In the genomic region with DNA sequence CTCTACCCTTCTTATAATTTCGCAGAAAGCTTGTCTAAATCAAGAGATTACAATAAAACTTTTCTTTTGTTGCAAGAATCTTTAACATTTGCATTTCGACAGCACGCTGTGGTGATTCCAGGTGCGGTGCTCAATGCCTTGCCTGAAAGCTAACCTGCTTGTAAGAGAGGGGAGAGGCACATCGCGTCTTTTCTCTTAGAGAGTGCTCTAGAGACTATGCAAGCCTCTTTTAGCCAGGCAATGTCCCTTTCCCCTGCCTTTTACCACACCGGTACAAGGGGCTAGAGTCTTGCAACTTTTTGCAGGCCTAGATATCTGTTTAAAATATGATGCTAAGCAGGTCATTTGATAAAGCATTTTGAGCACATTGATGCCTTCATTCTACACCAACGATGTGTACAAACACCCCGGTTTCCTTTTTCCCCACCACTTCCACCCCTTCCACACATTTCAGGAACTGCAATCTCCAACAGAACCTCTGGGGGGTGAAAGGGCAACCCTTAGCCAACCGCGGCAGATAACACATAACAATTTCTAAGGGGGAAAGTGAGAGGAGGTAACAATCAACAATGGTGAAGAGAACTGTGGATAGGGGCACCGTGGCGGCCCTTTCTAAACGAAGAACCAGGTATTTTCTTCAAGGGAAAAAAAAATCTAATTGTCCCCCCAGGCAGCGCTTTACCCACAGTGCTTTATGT, we compare ENCODE assay signal across 1 cellular context.
TF ChIP-seq lines count a peak whose summit lies in the region.

No MANE protein-coding gene starts in this region.

TF ChIP-seq in WTC11, 78 proteins besides CTCF, POLR2A, EP300 and RAD21 (continued from another document):
- TF ChIP-seq ZBTB21 (CRISPR knock-in tag; IDR thresholded peaks at IDR 0.05; ENCODE audit: borderline replicate concordance) (no peak), ZNF138 (CRISPR knock-in tag; conservative IDR thresholded peaks at IDR 0.05) (no peak), TEAD4 (CRISPR knock-in tag; IDR thresholded peaks at IDR 0.05) (no peak), NFATC4 (CRISPR knock-in tag; IDR thresholded peaks at IDR 0.05) (no peak), RELA (CRISPR knock-in tag; IDR thresholded peaks at IDR 0.05; ENCODE audit: borderline replicate concordance) (no peak), SOX15 (CRISPR knock-in tag; IDR thresholded peaks at IDR 0.05) (no peak), JUN (CRISPR knock-in tag; IDR thresholded peaks at IDR 0.05) (no peak), FOXK1 (CRISPR knock-in tag; IDR thresholded peaks at IDR 0.05) (no peak), IRF2 (CRISPR knock-in tag; IDR thresholded peaks at IDR 0.05; ENCODE audit: borderline replicate concordance, low read depth) (no peak)
- TF ChIP-seq, protein P1, sequence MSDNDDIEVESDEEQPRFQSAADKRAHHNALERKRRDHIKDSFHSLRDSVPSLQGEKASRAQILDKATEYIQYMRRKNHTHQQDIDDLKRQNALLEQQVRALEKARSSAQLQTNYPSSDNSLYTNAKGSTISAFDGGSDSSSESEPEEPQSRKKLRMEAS (CRISPR knock-in tag; IDR thresholded peaks at IDR 0.05): no peak
- TF ChIP-seq, protein P2, sequence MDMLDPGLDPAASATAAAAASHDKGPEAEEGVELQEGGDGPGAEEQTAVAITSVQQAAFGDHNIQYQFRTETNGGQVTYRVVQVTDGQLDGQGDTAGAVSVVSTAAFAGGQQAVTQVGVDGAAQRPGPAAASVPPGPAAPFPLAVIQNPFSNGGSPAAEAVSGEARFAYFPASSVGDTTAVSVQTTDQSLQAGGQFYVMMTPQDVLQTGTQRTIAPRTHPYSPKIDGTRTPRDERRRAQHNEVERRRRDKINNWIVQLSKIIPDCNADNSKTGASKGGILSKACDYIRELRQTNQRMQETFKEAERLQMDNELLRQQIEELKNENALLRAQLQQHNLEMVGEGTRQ (CRISPR knock-in tag; IDR thresholded peaks at IDR 0.05): no peak
- TF ChIP-seq, protein P3, sequence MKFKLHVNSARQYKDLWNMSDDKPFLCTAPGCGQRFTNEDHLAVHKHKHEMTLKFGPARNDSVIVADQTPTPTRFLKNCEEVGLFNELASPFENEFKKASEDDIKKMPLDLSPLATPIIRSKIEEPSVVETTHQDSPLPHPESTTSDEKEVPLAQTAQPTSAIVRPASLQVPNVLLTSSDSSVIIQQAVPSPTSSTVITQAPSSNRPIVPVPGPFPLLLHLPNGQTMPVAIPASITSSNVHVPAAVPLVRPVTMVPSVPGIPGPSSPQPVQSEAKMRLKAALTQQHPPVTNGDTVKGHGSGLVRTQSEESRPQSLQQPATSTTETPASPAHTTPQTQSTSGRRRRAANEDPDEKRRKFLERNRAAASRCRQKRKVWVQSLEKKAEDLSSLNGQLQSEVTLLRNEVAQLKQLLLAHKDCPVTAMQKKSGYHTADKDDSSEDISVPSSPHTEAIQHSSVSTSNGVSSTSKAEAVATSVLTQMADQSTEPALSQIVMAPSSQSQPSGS (CRISPR knock-in tag; IDR thresholded peaks at IDR 0.05; ENCODE audit: borderline replicate concordance, low read depth): no peak
- TF ChIP-seq, protein P4, sequence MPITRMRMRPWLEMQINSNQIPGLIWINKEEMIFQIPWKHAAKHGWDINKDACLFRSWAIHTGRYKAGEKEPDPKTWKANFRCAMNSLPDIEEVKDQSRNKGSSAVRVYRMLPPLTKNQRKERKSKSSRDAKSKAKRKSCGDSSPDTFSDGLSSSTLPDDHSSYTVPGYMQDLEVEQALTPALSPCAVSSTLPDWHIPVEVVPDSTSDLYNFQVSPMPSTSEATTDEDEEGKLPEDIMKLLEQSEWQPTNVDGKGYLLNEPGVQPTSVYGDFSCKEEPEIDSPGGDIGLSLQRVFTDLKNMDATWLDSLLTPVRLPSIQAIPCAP (CRISPR knock-in tag; IDR thresholded peaks at IDR 0.05): no peak
- TF ChIP-seq, protein P5, sequence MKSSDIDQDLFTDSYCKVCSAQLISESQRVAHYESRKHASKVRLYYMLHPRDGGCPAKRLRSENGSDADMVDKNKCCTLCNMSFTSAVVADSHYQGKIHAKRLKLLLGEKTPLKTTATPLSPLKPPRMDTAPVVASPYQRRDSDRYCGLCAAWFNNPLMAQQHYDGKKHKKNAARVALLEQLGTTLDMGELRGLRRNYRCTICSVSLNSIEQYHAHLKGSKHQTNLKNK (CRISPR knock-in tag; IDR thresholded peaks at IDR 0.05): no peak
